In the genomic region with DNA sequence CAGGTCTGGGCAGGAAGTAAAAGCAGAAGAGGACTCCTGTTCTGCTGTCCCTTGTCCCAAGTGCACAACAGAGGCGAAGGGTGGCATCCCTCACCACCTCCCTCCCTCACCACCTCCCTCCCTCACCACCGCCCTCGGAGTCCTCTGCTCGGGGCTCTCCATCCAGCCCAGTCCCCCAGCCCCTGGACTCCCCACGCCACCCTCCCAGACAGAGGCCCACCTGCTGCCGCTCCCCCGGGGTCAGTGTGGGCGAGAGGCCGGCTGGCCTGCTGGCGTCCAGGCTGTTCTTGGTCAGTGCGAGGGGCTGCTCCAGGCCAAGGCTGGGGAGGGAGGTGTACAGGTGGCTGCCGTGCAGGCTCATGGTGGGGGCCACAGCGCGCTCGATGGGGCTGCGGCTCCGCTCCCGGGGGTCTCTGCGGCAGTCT, we compare ENCODE assay signal across 26 cellular contexts.
DNase-seq lines count a peak whose midpoint lies in the region; ATAC-seq and TF ChIP-seq lines count a peak whose summit lies in the region.
"Had no signal": no experiment of that assay in that cellular context is flagged by ENCODE, and none has a peak within 500 bp of the region (broad histone marks: within the 10 kb centered on the region; RNA-seq: fewer than 3 reads in every experiment).

No MANE protein-coding gene starts in this region.

- ATAC-seq in psoas muscle, result no peak
- ATAC-seq in HG03439 (IDR thresholded peaks at IDR 0.05; ENCODE audit: unreplicated experiment), result no peak
- ATAC-seq: foreskin keratinocyte, HCT116, left lobe of liver had no signal

- H3K27me3 ChIP-seq in psoas muscle (ENCODE audit: insufficient read depth in 3 of 3, low read length in 2 of 3) (no peaks in the 10 kb centered on the region), H9 (ENCODE audit: insufficient read depth, low read length) (no peaks in the 10 kb centered on the region)
- H3K27me3 ChIP-seq: esophagus muscularis mucosa, foreskin keratinocyte had no signal

- H3K79me2 ChIP-seq in H9 (ENCODE audit: insufficient read depth, low read length), result no peaks in the 10 kb centered on the region; the same call in 1 of the 2 replicates

- H2BK120ac ChIP-seq in H9 (ENCODE audit: low read depth, low read length, poor library complexity, severe bottlenecking), result no peak overlapping the region

- H3K36me3 Mint-ChIP-seq in glutamatergic neuron (ENCODE audit: unreplicated experiment), result peaks cover 4% of the 10 kb centered on the region
- H3K36me3 Mint-ChIP-seq in H9 (ENCODE audit: insufficient read depth in 1 of 3, low read depth in 3 of 3), result peaks cover 7 to 37% (median 18%) of the 10 kb centered on the region in 3 experiments; a peak in 6 of 7 replicates

- no peak for TF ChIP-seq CTCF in GM13976 (IDR thresholded peaks at IDR 0.05; ENCODE audit: borderline replicate concordance, control extremely low read depth, extremely low read depth, insufficient read depth, missing control alignments)
- no peak for TF ChIP-seq CTCF in HEK293 (tag by site-specific recombination; IDR thresholded peaks at IDR 0.05)
- TF ChIP-seq CTCF in glutamatergic neuron (IDR thresholded peaks at IDR 0.05; ENCODE audit: partially characterized antibody, unreplicated experiment), result no peak
- TF ChIP-seq CTCF in psoas muscle (IDR thresholded peaks at IDR 0.05), result no peak
- TF ChIP-seq CTCF in H9 (conservative IDR thresholded peaks at IDR 0.05), result no peak

- H3K4me3 ChIP-seq in HEK293 (ENCODE audit: low read depth, low read length), result no peak overlapping the region
- H3K4me3 ChIP-seq in psoas muscle, result no peak overlapping the region
- H3K4me3 ChIP-seq: esophagus muscularis mucosa, PC-9 had no signal

- no peak overlapping the region for H3K4ac ChIP-seq in H9 (ENCODE audit: low read depth, low read length)

- H2AK5ac ChIP-seq in H9 (ENCODE audit: insufficient read length, low read length), result no peak overlapping the region

- H4K20me1 ChIP-seq in H9 (ENCODE audit: control insufficient read depth, insufficient read depth, insufficient read length), result peaks cover 2% of the 10 kb centered on the region

- H3K23me2 ChIP-seq in H9 (ENCODE audit: insufficient read length, low read depth, low read length, poor library complexity, severe bottlenecking), result no peaks in the 10 kb centered on the region

- H3K27me3 Mint-ChIP-seq in glutamatergic neuron (ENCODE audit: unreplicated experiment) (peaks cover 7% of the 10 kb centered on the region), H9 (ENCODE audit: low read depth) (peaks cover 1% of the 10 kb centered on the region; the same call in 1 of the 2 replicates)
- H3K27me3 Mint-ChIP-seq: activated CD4-positive, alpha-beta T cell treated with anti-CD3 and anti-CD28 coated beads, Interleukin-2, amount 10 ng/mL, durations not matched to agents 24 days and 14 days; type B pancreatic cell had no signal

- H3K27ac Mint-ChIP-seq in glutamatergic neuron (ENCODE audit: unreplicated experiment) (peak overlapping the region; percentile 76), H9 (no peak overlapping the region)
- H3K27ac Mint-ChIP-seq: activated CD4-positive, alpha-beta T cell treated with anti-CD3 and anti-CD28 coated beads, Interleukin-2, amount 10 ng/mL, durations not matched to agents 24 days and 14 days; activated naive CD4-positive, alpha-beta T cell treated with anti-CD3 and anti-CD28 coated beads for 36 hours had no signal

- no peak overlapping the region for H3K18ac ChIP-seq in H9 (ENCODE audit: insufficient read length, low read depth, low read length)

- no peak overlapping the region for H3K27ac ChIP-seq in HEK293 (ENCODE audit: extremely low read depth, low read depth, low read length)
- peak overlapping the region; percentile 23 for H3K27ac ChIP-seq in psoas muscle
- no peak overlapping the region for H3K27ac ChIP-seq in H9 (ENCODE audit: insufficient read length, low read depth, low read length)
- H3K27ac ChIP-seq: foreskin keratinocyte, PC-9 had no signal

- no peak overlapping the region for H4K5ac ChIP-seq in H9 (ENCODE audit: insufficient read length, low read depth, low read length)

- no peak overlapping the region for H2BK20ac ChIP-seq in H9 (ENCODE audit: low read depth, low read length, poor library complexity, severe bottlenecking)

- intact Hi-C loops in psoas muscle (cut with DNase I), result loop anchor here in 1 of 2 donors (5.0 kb wide), 1 partner anchor 78 kb away; the partner anchor contains the start of gene VGLL4

- H3K4me1 ChIP-seq in HEK293 (ENCODE audit: control insufficient read depth, insufficient read depth, low read length) (no peaks in the 10 kb centered on the region), psoas muscle (peaks cover 44% of the 10 kb centered on the region), H9 (ENCODE audit: insufficient read depth, low read length) (no peaks in the 10 kb centered on the region)

- no peak overlapping the region; the same call in 1 of the 2 replicates for H3K14ac ChIP-seq in H9 (ENCODE audit: insufficient read depth, low read length)

- in situ Hi-C loops in GM13976 (cut with MboI; ENCODE audit: low sequenced_read_pairs, unreplicated experiment), result no loop called here

- H4K91ac ChIP-seq in H9 (ENCODE audit: insufficient read length, low read depth, low read length), result no peak overlapping the region

- H2BK15ac ChIP-seq in H9 (ENCODE audit: low read depth, low read length), result no peak overlapping the region

- POLR2A ChIA-PET in HEK293 (lab: Yijun Ruan, JAX), result no interaction called here

- H3K9me3 ChIP-seq in HEK293 (ENCODE audit: control insufficient read depth, insufficient read depth, low read depth, low read length) (no peaks in the 10 kb centered on the region), psoas muscle (no peaks in the 10 kb centered on the region), H9 (ENCODE audit: control insufficient read depth, low read depth, low read length) (no peaks in the 10 kb centered on the region)
- H3K9me3 ChIP-seq: esophagus muscularis mucosa had no signal

- H4K8ac ChIP-seq in H9 (replicated peaks; ENCODE audit: insufficient read length, low read depth, low read length), result no peak overlapping the region

- H3K56ac ChIP-seq in H9 (ENCODE audit: insufficient read length, low read depth, low read length), result no peak overlapping the region

- H3K9me3 Mint-ChIP-seq in glutamatergic neuron (ENCODE audit: unreplicated experiment) (peaks cover 9% of the 10 kb centered on the region), H9 (no peaks in the 10 kb centered on the region)
- H3K9me3 Mint-ChIP-seq: activated CD4-positive, alpha-beta T cell treated with anti-CD3 and anti-CD28 coated beads, Interleukin-2, amount 10 ng/mL, durations not matched to agents 24 days and 14 days; activated naive CD4-positive, alpha-beta T cell treated with anti-CD3 and anti-CD28 coated beads for 36 hours; type B pancreatic cell had no signal

- H3K9ac ChIP-seq in H9 (ENCODE audit: extremely low read depth, insufficient read length, low read length), result no peak overlapping the region

- H2AFZ ChIP-seq in H9 (ENCODE audit: low read length), result no peak overlapping the region
- H2AFZ ChIP-seq: PC-9 had no signal

- H3T11ph ChIP-seq in H9 (ENCODE audit: low read length), result no peak overlapping the region

- WGBS in psoas muscle, 3 donors, result 85 to 94% (median 86%) methylated on average over 18 to 19 of the region's 19 CpGs
- WGBS in H9 (ENCODE audit: extremely low coverage, insufficient read length, low lambda C conversion rate), result no CpG with 5 or more reads among the region's 19 CpGs

- no peak overlapping the region for H2BK5ac ChIP-seq in H9 (ENCODE audit: insufficient read length, low read length)

- DNase-seq in GM13976 (ENCODE audit: low spot score) (peak; percentile 31), glutamatergic neuron (no peak), psoas muscle (no peak), NAMALWA (ENCODE audit: low spot score) (no peak), H9 (no peak)
- DNase-seq: activated CD4-positive, alpha-beta T cell treated with anti-CD3 and anti-CD28 coated beads, Interleukin-2, amount 10 ng/mL, durations not matched to agents 24 days and 14 days; activated naive CD4-positive, alpha-beta T cell treated with anti-CD3 and anti-CD28 coated beads for 36 hours; activated T-cell treated with anti-CD3 and anti-CD28 coated beads, Interleukin-2, amount 50 U/mL, for 48 hours; amygdala; C1 segment of cervical spinal cord; COR-L47; DND-41; NCI-H146; NCI-H510A; NK-92 treated with Interleukin-12 subunit alpha and Interleukin-12 subunit beta, amount 100 ng/mL, for 24 hours; PC-9; stimulated activated CD8-positive, alpha-beta memory T cell treated with anti-CD3 and anti-CD28 coated beads, Interleukin-4, amount 100 ng/mL, for 48 hours; SW 1271; T1000 had no signal

- H3K79me1 ChIP-seq in H9 (ENCODE audit: insufficient read depth, low read depth, low read length, poor library complexity, severe bottlenecking), result peaks cover 3% of the 10 kb centered on the region

- no peak overlapping the region for H3K23ac ChIP-seq in H9 (ENCODE audit: insufficient read length, low read depth, low read length)

- no peak overlapping the region for H3K4me2 ChIP-seq in H9 (ENCODE audit: insufficient read depth, insufficient read length, low read length)
- H3K4me2 ChIP-seq: PC-9 had no signal

- no peak overlapping the region for H3K4me3 Mint-ChIP-seq in glutamatergic neuron (ENCODE audit: unreplicated experiment)
- H3K4me3 Mint-ChIP-seq in H9, result no peak overlapping the region
- H3K4me3 Mint-ChIP-seq: activated CD4-positive, alpha-beta T cell treated with anti-CD3 and anti-CD28 coated beads, Interleukin-2, amount 10 ng/mL, durations not matched to agents 24 days and 14 days; activated naive CD4-positive, alpha-beta T cell treated with anti-CD3 and anti-CD28 coated beads for 36 hours; type B pancreatic cell had no signal

- H3K36me3 ChIP-seq in HEK293 (ENCODE audit: control insufficient read depth in 2 of 2, insufficient read depth in 1 of 2, low read length in 2 of 2), result peaks cover 0 to 42% of the 10 kb centered on the region in 2 experiments; a peak in 2 of 3 replicates
- peaks cover 0 to 24% of the 10 kb centered on the region in 2 donors for H3K36me3 ChIP-seq in psoas muscle (ENCODE audit: insufficient read depth in 1 of 2, low read depth in 1 of 2)

- H3K4me1 Mint-ChIP-seq in glutamatergic neuron (ENCODE audit: low read depth, unreplicated experiment) (peaks cover 33% of the 10 kb centered on the region), H9 (peaks cover 5 to 9% of the 10 kb centered on the region in 2 experiments; a peak in 1 of 4 replicates)

- CTCF ChIA-PET in HEK293 (lab: Yijun Ruan, JAX), result no interaction called here

- no peak overlapping the region for H2BK12ac ChIP-seq in H9 (ENCODE audit: insufficient read length, low read depth, low read length)

TF ChIP-seq in HEK293, 187 proteins besides CTCF, POLR2A, EP300 and RAD21 (continues in another document):
- TF ChIP-seq EGR2 (tag by site-specific recombination; IDR thresholded peaks at IDR 0.05; ENCODE audit: low read depth), result peak; percentile 18; the same call in 1 of the 2 replicates
- peak; percentile 40 for TF ChIP-seq ZFHX2 (tag by site-specific recombination; conservative IDR thresholded peaks at IDR 0.05)
